Comparison of ENCODE assay signal across 7 cellular contexts in the genomic region with DNA sequence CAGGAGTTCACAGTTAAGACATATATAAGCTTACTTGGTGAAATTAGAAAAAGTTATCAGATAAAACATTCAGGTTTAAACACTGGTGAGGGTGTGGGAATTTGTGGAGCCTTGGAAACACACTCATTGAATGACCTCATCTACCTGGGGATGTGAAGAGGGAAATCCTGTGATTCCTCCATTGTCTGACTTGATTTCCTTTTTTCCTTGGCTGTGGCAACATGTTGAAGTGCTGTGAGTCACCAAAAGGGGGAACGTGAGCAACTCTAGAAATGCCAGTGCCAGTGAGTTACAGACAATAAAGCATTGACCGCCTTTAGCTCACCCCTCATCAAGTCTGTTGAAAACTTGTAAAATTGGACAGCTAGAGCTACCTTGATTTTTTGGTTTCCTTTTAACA. TPM values are rescaled to one million over a fixed set of nuclear protein-coding genes. Genes with fewer than 3 reads are reported as not detected.
DNase-seq lines count a peak whose midpoint lies in the region; ATAC-seq and TF ChIP-seq lines count a peak whose summit lies in the region.

No MANE protein-coding gene starts in this region.

- peaks cover 42% of the 10 kb centered on the region for H3K4me1 ChIP-seq in DND-41 (ENCODE audit: insufficient read depth, low read length)

- peak overlapping the region; percentile 94; the same call in 1 of the 2 replicates for H3K4me2 ChIP-seq in DND-41 (ENCODE audit: insufficient read depth, low read length)

- TF ChIP-seq CTCF in DND-41 (IDR thresholded peaks at IDR 0.05; ENCODE audit: borderline replicate concordance, extremely low read depth, low read length, poor library complexity, severe bottlenecking) (peak; percentile 34), astrocyte of the spinal cord (IDR thresholded peaks at IDR 0.05; ENCODE audit: low read depth, low read length) (peak; percentile 19), natural killer cell (IDR thresholded peaks at IDR 0.05) (no peak)

- peaks cover 3% of the 10 kb centered on the region; the same call in 1 of the 2 replicates for H4K20me1 ChIP-seq in DND-41 (ENCODE audit: insufficient read depth, low read length)

- no peaks in the 10 kb centered on the region for H3K27me3 ChIP-seq in DND-41 (ENCODE audit: insufficient read depth, low read length, poor library complexity)

- H3K79me2 ChIP-seq in DND-41 (ENCODE audit: insufficient read depth, low read length) = peaks cover 80% of the 10 kb centered on the region

- intact Hi-C loops in natural killer cell (cut with micrococcal nuclease) = loop anchor here (5.0 kb wide), 2 partner anchors 51 to 59 kb away; a partner anchor contains a TSS

- H3K4me3 Mint-ChIP-seq in natural killer cell = peak overlapping the region; percentile 87

- H3K9me3 Mint-ChIP-seq in natural killer cell = no peaks in the 10 kb centered on the region

- H3K27me3 Mint-ChIP-seq in natural killer cell (ENCODE audit: low read depth in 2 of 2) = no peaks in the 10 kb centered on the region

- H2AFZ ChIP-seq in DND-41 (ENCODE audit: low read depth, low read length) = no peak overlapping the region

- peak overlapping the region; percentile 93; the same call in 1 of the 2 replicates for H3K9ac ChIP-seq in DND-41 (ENCODE audit: low read depth, low read length)

- peak overlapping the region; percentile 85 for H3K27ac Mint-ChIP-seq in natural killer cell

- H3K4me3 ChIP-seq in DND-41 (ENCODE audit: low read depth in 1 of 2, low read length in 2 of 2) (peak overlapping the region in 1 of 2 experiments; percentile 19; a peak in 1 of 4 replicates), astrocyte of the spinal cord (ENCODE audit: low read depth, low read length) (no peak overlapping the region)

- in situ Hi-C loops in astrocyte of the spinal cord (cut with HindIII; ENCODE audit: low sequenced_read_pairs) = no loop called here

- ATAC-seq in DND-41 (ENCODE audit: insufficient read depth, low read depth) (no peak), natural killer cell (no peak), GM18505 (IDR thresholded peaks at IDR 0.05; ENCODE audit: unreplicated experiment) (no peak)

- DNase-seq in DND-41 (no peak), M059J (ENCODE audit: low read depth) (peak; percentile 74), astrocyte of the spinal cord (ENCODE audit: low read depth, low spot score) (peak; percentile 52), natural killer cell (no peak), putamen (ENCODE audit: low spot score) (no peak), NK-92 (lab: John Stamatoyannopoulos, UW; ENCODE audit: unreplicated experiment) (no peak)

- peaks cover 39 to 58% of the 10 kb centered on the region in 2 donors for H3K4me1 Mint-ChIP-seq in natural killer cell

- no peak overlapping the region for H3K27ac ChIP-seq in DND-41 (ENCODE audit: low read length)

- no peaks in the 10 kb centered on the region for H3K36me3 Mint-ChIP-seq in natural killer cell

- no peaks in the 10 kb centered on the region for H3K9me3 ChIP-seq in DND-41 (ENCODE audit: insufficient read depth, low read length, severe bottlenecking)

- no peak for TF ChIP-seq POLR2A in GM18505 (IDR thresholded peaks at IDR 0.05; ENCODE audit: borderline replicate concordance, extremely low read depth, insufficient read depth, insufficient read length)

- peaks cover 2% of the 10 kb centered on the region for H3K36me3 ChIP-seq in DND-41 (ENCODE audit: insufficient read depth, low read length)

RNA-seq across cellular contexts. Expression of a gene that starts 1.8 kb away (rescaled TPM):
- 54.5 and 86.1 TPM in 2 replicates for total RNA-seq in M059J (2014; rRNA removed; shearing (Covaris generic))
- 100 to 1,000 TPM in 1 of 3 donors, 10 to 100 TPM in 2; 66.0 to 104 (median 77.3) TPM for total RNA-seq in natural killer cell

RNA-seq across cellular contexts. Expression of a gene that starts 3.5 kb away (rescaled TPM):
- 118 and 126 TPM in 2 replicates for total RNA-seq in M059J (2014; rRNA removed; shearing (Covaris generic))
- total RNA-seq in natural killer cell = 10 to 100 TPM; 66.6 to 71.2 (median 69.8) TPM

RNA-seq across cellular contexts. Expression of a gene that starts 52.3 kb away (rescaled TPM):
- 68.2 and 69.0 TPM in 2 replicates for total RNA-seq in M059J (2014; rRNA removed; shearing (Covaris generic))
- 10 to 100 TPM; 22.1 to 34.2 (median 27.2) TPM for total RNA-seq in natural killer cell

Comparison
In these comparisons a context has a peak if more than half of its experiments do, and no peak if none do; other contexts are left out.
1. DNase-seq: peak in M059J (single experiment) and astrocyte of the spinal cord (single experiment); none in DND-41 (single experiment), natural killer cell (single experiment), putamen (single experiment) and NK-92 (single experiment).